ENCODE assay signal across 20 cellular contexts in genomic region chr6:163712981-163713380, GRCh38.
DNase-seq lines count a peak whose midpoint lies in the region; ATAC-seq and TF ChIP-seq lines count a peak whose summit lies in the region.
"Had no signal": no experiment of that assay in that cellular context is flagged by ENCODE, and none has a peak within 500 bp of the region (broad histone marks: within the 10 kb centered on the region; RNA-seq: fewer than 3 reads in every experiment).

No MANE protein-coding gene starts in this region.

- POLR2A ChIA-PET in CD8-positive, alpha-beta T cell (lab: Charles Lee), result no interaction called here
- POLR2A ChIA-PET in SK-N-SH (lab: Yijun Ruan, JAX), result no interaction called here

- H3K27me3 Mint-ChIP-seq in dendritic cell treated with granulocyte-macrophage colony-stimulating factor and Interleukin-4, amounts not matched to agents 40 ng/mL and 50 ng/mL, for 4 days, result no peaks in the 10 kb centered on the region
- peaks cover 14% of the 10 kb centered on the region for H3K27me3 Mint-ChIP-seq in CD8-positive, alpha-beta T cell (ENCODE audit: low read depth)

- no peak for TF ChIP-seq RAD21 in SK-N-SH (IDR thresholded peaks at IDR 0.05; ENCODE audit: low read length)

- no peak for ATAC-seq in left cardiac atrium
- no peak for ATAC-seq in CD8-positive, alpha-beta T cell
- ATAC-seq: A549, GM23338 had no signal

- intact Hi-C loops in left cardiac atrium (cut with DNase I), result no loop called here
- intact Hi-C loops in dendritic cell treated with granulocyte-macrophage colony-stimulating factor and Interleukin-4, amounts not matched to agents 40 ng/mL and 50 ng/mL, for 4 days (cut with micrococcal nuclease), result loop anchor here (5.0 kb wide), 2 partner anchors 39 to 46 kb away; no protein-coding TSS in a partner anchor
- intact Hi-C loops in sigmoid colon (cut with DNase I), result no loop called here
- intact Hi-C loops in CD8-positive, alpha-beta T cell (cut with DNase I, micrococcal nuclease), result no loop called here

- no peak overlapping the region for H2AFZ ChIP-seq in SK-N-SH (ENCODE audit: low read depth)
- H2AFZ ChIP-seq: GM23338 had no signal

- no peaks in the 10 kb centered on the region for H3K9me3 Mint-ChIP-seq in dendritic cell treated with granulocyte-macrophage colony-stimulating factor and Interleukin-4, amounts not matched to agents 40 ng/mL and 50 ng/mL, for 4 days
- H3K9me3 Mint-ChIP-seq in CD8-positive, alpha-beta T cell, result no peaks in the 10 kb centered on the region
- H3K9me3 Mint-ChIP-seq: activated CD8-positive, alpha-beta T cell treated with anti-CD3 and anti-CD28 coated beads for 36 hours; nephron progenitor cell had no signal

- H3K4me1 ChIP-seq in right atrium auricular region (peaks cover 0 to 52% of the 10 kb centered on the region in 2 donors), sigmoid colon (peaks cover 0 to 19% (median 4%) of the 10 kb centered on the region in 4 donors), SK-N-SH (ENCODE audit: control insufficient read depth in 1 of 2, insufficient read depth in 2 of 2, low read depth in 1 of 2, low read length in 1 of 2) (peaks cover 0 to 11% of the 10 kb centered on the region in 2 experiments; a peak in 1 of 4 replicates)
- H3K4me1 ChIP-seq in CD8-positive, alpha-beta T cell (ENCODE audit: insufficient read depth, low read length), result peaks cover 4% of the 10 kb centered on the region
- H3K4me1 ChIP-seq: A549 had no signal

- TF ChIP-seq EP300 in sigmoid colon (IDR thresholded peaks at IDR 0.05) (no peak), SK-N-SH (IDR thresholded peaks at IDR 0.05; ENCODE audit: borderline replicate concordance in 1 of 2, low read depth in 1 of 2, low read length in 1 of 2) (no peak)

- H3K27ac ChIP-seq in right atrium auricular region (peak overlapping the region; percentile 77 to 80), sigmoid colon (peak overlapping the region in 3 of 4 donors; percentile 33 to 65 (median 47)), SK-N-SH (ENCODE audit: low read depth in 2 of 2, low read length in 1 of 2) (no peak overlapping the region)
- no peak overlapping the region for H3K27ac ChIP-seq in CD8-positive, alpha-beta T cell (ENCODE audit: low read depth, low read length)
- H3K27ac ChIP-seq: A549, brain microvascular endothelial cell had no signal

- H3K36me3 Mint-ChIP-seq in dendritic cell treated with granulocyte-macrophage colony-stimulating factor and Interleukin-4, amounts not matched to agents 40 ng/mL and 50 ng/mL, for 4 days (ENCODE audit: low read depth), result no peaks in the 10 kb centered on the region
- no peaks in the 10 kb centered on the region for H3K36me3 Mint-ChIP-seq in CD8-positive, alpha-beta T cell

- no peaks in the 10 kb centered on the region for H3K79me2 ChIP-seq in SK-N-SH (ENCODE audit: insufficient read depth)

- DNase-seq in right atrium auricular region (ENCODE audit: low spot score) (no peak), left cardiac atrium (no peak), sigmoid colon (no peak), SK-N-SH (no peak), NCI-H748 (lab: John Stamatoyannopoulos, UW; ENCODE audit: unreplicated experiment) (no peak), dedifferentiated amniotic fluid mesenchymal stem cell (ENCODE audit: extremely low spot score) (no peak)
- no peak for DNase-seq in CD8-positive, alpha-beta T cell
- DNase-seq: activated CD8-positive, alpha-beta T cell treated with anti-CD3 and anti-CD28 coated beads for 36 hours; activated gamma-delta T cell; brain microvascular endothelial cell; NCI-H1417; NCI-H524; nephron progenitor cell; stimulated activated CD4-positive, alpha-beta T cell treated with anti-CD3 and anti-CD28 coated beads, Interleukin-4, amount 100 ng/mL, for 1 hour; stimulated activated naive CD4-positive, alpha-beta T cell treated with Interleukin-2 at 50 U/mL for 16 hours; transverse colon had no signal

- H3F3A ChIP-seq in SK-N-SH (replicated peaks; ENCODE audit: insufficient read depth), result no peaks in the 10 kb centered on the region

- TF ChIP-seq POLR2A in sigmoid colon (IDR thresholded peaks at IDR 0.05), result no peak

- no peak overlapping the region for H3K4me2 ChIP-seq in SK-N-SH
- H3K4me2 ChIP-seq: A549, GM23338, smooth muscle cell had no signal

- H3K9ac ChIP-seq in SK-N-SH, result no peak overlapping the region

- peak overlapping the region; percentile 95 for H3K27ac Mint-ChIP-seq in dendritic cell treated with granulocyte-macrophage colony-stimulating factor and Interleukin-4, amounts not matched to agents 40 ng/mL and 50 ng/mL, for 4 days
- H3K27ac Mint-ChIP-seq in CD8-positive, alpha-beta T cell, result no peak overlapping the region
- H3K27ac Mint-ChIP-seq: activated CD8-positive, alpha-beta T cell treated with anti-CD3 and anti-CD28 coated beads for 36 hours; GM23338; nephron progenitor cell had no signal

- H4K20me1 ChIP-seq in SK-N-SH (ENCODE audit: insufficient read depth), result no peaks in the 10 kb centered on the region

- H3K4me3 Mint-ChIP-seq in dendritic cell treated with granulocyte-macrophage colony-stimulating factor and Interleukin-4, amounts not matched to agents 40 ng/mL and 50 ng/mL, for 4 days, result no peak overlapping the region
- no peak overlapping the region for H3K4me3 Mint-ChIP-seq in CD8-positive, alpha-beta T cell
- H3K4me3 Mint-ChIP-seq: activated CD8-positive, alpha-beta T cell treated with anti-CD3 and anti-CD28 coated beads for 36 hours; GM23338; nephron progenitor cell had no signal

- H3K9me2 ChIP-seq in SK-N-SH, result no peaks in the 10 kb centered on the region

- H3K36me3 ChIP-seq in right atrium auricular region (no peaks in the 10 kb centered on the region), sigmoid colon (no peaks in the 10 kb centered on the region), SK-N-SH (replicated peaks in 1 of 2; ENCODE audit: control insufficient read depth in 1 of 2, insufficient read depth in 2 of 2, low read length in 1 of 2) (no peaks in the 10 kb centered on the region)
- no peaks in the 10 kb centered on the region for H3K36me3 ChIP-seq in CD8-positive, alpha-beta T cell (ENCODE audit: insufficient read depth, low read length)
- H3K36me3 ChIP-seq: brain microvascular endothelial cell, transverse colon had no signal

- H3K4me1 Mint-ChIP-seq in dendritic cell treated with granulocyte-macrophage colony-stimulating factor and Interleukin-4, amounts not matched to agents 40 ng/mL and 50 ng/mL, for 4 days (ENCODE audit: low read depth), result peaks cover 96% of the 10 kb centered on the region
- peaks cover 10% of the 10 kb centered on the region for H3K4me1 Mint-ChIP-seq in CD8-positive, alpha-beta T cell (ENCODE audit: low read depth)
- H3K4me1 Mint-ChIP-seq: GM23338 had no signal

- no peaks in the 10 kb centered on the region for H3K9me3 ChIP-seq in right atrium auricular region
- H3K9me3 ChIP-seq in sigmoid colon, result no peaks in the 10 kb centered on the region
- H3K9me3 ChIP-seq in CD8-positive, alpha-beta T cell (ENCODE audit: low read length), result no peaks in the 10 kb centered on the region
- H3K9me3 ChIP-seq in SK-N-SH, result no peaks in the 10 kb centered on the region
- H3K9me3 ChIP-seq: A549, transverse colon had no signal

- CTCF ChIA-PET in CD8-positive, alpha-beta T cell (lab: Charles Lee), result no interaction called here
- CTCF ChIA-PET in SK-N-SH (lab: Yijun Ruan, JAX), result interaction anchor here (1.2 to 1.5 kb wide), 4 partner anchors 14 to 1215 kb away, joined by 3 to 5 read pairs (median 4); no protein-coding TSS in a partner anchor

- 71 to 76% methylated on average over 8 of the region's 8 CpGs for WGBS in sigmoid colon, 2 donors
- 49% methylated on average over 7 of the region's 8 CpGs for WGBS in SK-N-SH (ENCODE audit: low lambda C conversion rate)

- H3K4me3 ChIP-seq in right atrium auricular region (no peak overlapping the region), sigmoid colon (no peak overlapping the region), SK-N-SH (ENCODE audit: low read depth in 2 of 2, low read length in 1 of 2) (no peak overlapping the region)
- no peak overlapping the region for H3K4me3 ChIP-seq in CD8-positive, alpha-beta T cell (ENCODE audit: low read depth, low read length)
- H3K4me3 ChIP-seq: A549, GM23338, smooth muscle cell, transverse colon had no signal

- H3K27me3 ChIP-seq in right atrium auricular region (no peaks in the 10 kb centered on the region), sigmoid colon (no peaks in the 10 kb centered on the region), SK-N-SH (ENCODE audit: insufficient read depth) (no peaks in the 10 kb centered on the region)
- H3K27me3 ChIP-seq in CD8-positive, alpha-beta T cell (ENCODE audit: insufficient read depth, low read length), result no peaks in the 10 kb centered on the region
- H3K27me3 ChIP-seq: brain microvascular endothelial cell, transverse colon had no signal

- TF ChIP-seq CTCF in right atrium auricular region (IDR thresholded peaks at IDR 0.05) (no peak), sigmoid colon (IDR thresholded peaks at IDR 0.05) (no peak), SK-N-SH (IDR thresholded peaks at IDR 0.05) (no peak)
- no peak for TF ChIP-seq CTCF in CD8-positive, alpha-beta T cell (IDR thresholded peaks at IDR 0.05)

TF ChIP-seq in SK-N-SH, 30 proteins besides CTCF, POLR2A, EP300 and RAD21:
- TF ChIP-seq USF2 (IDR thresholded peaks at IDR 0.05; ENCODE audit: borderline replicate concordance, low read depth, low read length), result no peak
- no peak for TF ChIP-seq TEAD4 (IDR thresholded peaks at IDR 0.05; ENCODE audit: borderline replicate concordance, insufficient read depth)
- TF ChIP-seq PBX3 (IDR thresholded peaks at IDR 0.05), result no peak
- no peak for TF ChIP-seq SIN3A (IDR thresholded peaks at IDR 0.05; ENCODE audit: borderline replicate concordance, low read depth, low read length)
- no peak for TF ChIP-seq MAX (IDR thresholded peaks at IDR 0.05; ENCODE audit: low read depth)
- no peak for TF ChIP-seq YY1 (IDR thresholded peaks at IDR 0.05; ENCODE audit: low read depth)

Comparison
In these comparisons a context has a peak if more than half of its experiments do, and no peak if none do; other contexts are left out.
1. H3K27ac ChIP-seq: peak in right atrium auricular region (2 of 2) and sigmoid colon (3 of 4); none in CD8-positive, alpha-beta T cell (single experiment) and SK-N-SH (0 of 2).